Comparison of ENCODE assay signal across 14 cellular contexts in genomic region chr11:120928506-120929062, GRCh38.
"Had no signal": no experiment of that assay in that cellular context is flagged by ENCODE, and none has a peak within 500 bp of the region (broad histone marks: within the 10 kb centered on the region; RNA-seq: fewer than 3 reads in every experiment).

No MANE protein-coding gene starts in this region.

- H3K27ac ChIP-seq: left lung, testis had no signal

- H3K4me1 ChIP-seq: left lung, testis had no signal

- H3K36me3 ChIP-seq: left lung had no signal

- FAIRE-seq: TTC549 had no signal

- H3K9me3 ChIP-seq: left lung, testis had no signal

- H3K27ac Mint-ChIP-seq: activated naive CD4-positive, alpha-beta T cell treated with anti-CD3 and anti-CD28 coated beads for 36 hours; activated T-helper 17 cell treated with anti-CD3 and anti-CD28 coated beads, Interleukin-2, amount 50 U/mL, for 72 hours; stimulated activated naive CD8-positive, alpha-beta T cell treated with anti-CD3 and anti-CD28 coated beads, Interleukin-15, Interleukin-2, amounts not matched to agents 100 ng/mL and 50 ng/mL, for 24 hours had no signal

- H3K4me3 ChIP-seq: left lung, testis had no signal

- H3K4me3 Mint-ChIP-seq: activated naive CD4-positive, alpha-beta T cell treated with anti-CD3 and anti-CD28 coated beads for 36 hours; activated T-helper 17 cell treated with anti-CD3 and anti-CD28 coated beads, Interleukin-2, amount 50 U/mL, for 72 hours; central memory CD8-positive, alpha-beta T cell; nephron; stimulated activated naive CD8-positive, alpha-beta T cell treated with anti-CD3 and anti-CD28 coated beads, Interleukin-15, Interleukin-2, amounts not matched to agents 100 ng/mL and 50 ng/mL, for 24 hours had no signal

- H3K4me1 Mint-ChIP-seq: activated T-helper 17 cell treated with anti-CD3 and anti-CD28 coated beads, Interleukin-2, amount 50 U/mL, for 72 hours had no signal

- H3K27me3 ChIP-seq: testis had no signal

- ATAC-seq: activated T-helper 17 cell treated with anti-CD3 and anti-CD28 coated beads, Interleukin-2, amount 50 U/mL, for 72 hours had no signal

- DNase-seq: activated CD4-positive, alpha-beta T cell treated with anti-CD3 and anti-CD28 coated beads, Interleukin-2, amount 50 U/mL, for 1 hour; activated naive CD4-positive, alpha-beta T cell treated with anti-CD3 and anti-CD28 coated beads for 36 hours; activated T-cell treated with anti-CD3 and anti-CD28 coated beads for 4 hours; dermis blood vessel endothelial cell; left lung; stimulated activated CD4-positive, alpha-beta T cell treated with anti-CD3 and anti-CD28 coated beads, Interleukin-4, amount 100 ng/mL, for 1 hour; stimulated activated CD8-positive, alpha-beta memory T cell treated with anti-CD3 and anti-CD28 coated beads, Interleukin-4, amount 100 ng/mL, for 48 hours; T-helper 2 cell; testis had no signal

- H3K9me3 Mint-ChIP-seq: activated naive CD4-positive, alpha-beta T cell treated with anti-CD3 and anti-CD28 coated beads for 36 hours; activated T-helper 17 cell treated with anti-CD3 and anti-CD28 coated beads, Interleukin-2, amount 50 U/mL, for 72 hours; central memory CD8-positive, alpha-beta T cell; nephron; stimulated activated naive CD8-positive, alpha-beta T cell treated with anti-CD3 and anti-CD28 coated beads, Interleukin-15, Interleukin-2, amounts not matched to agents 100 ng/mL and 50 ng/mL, for 24 hours had no signal

- H3K27me3 Mint-ChIP-seq: stimulated activated naive CD8-positive, alpha-beta T cell treated with anti-CD3 and anti-CD28 coated beads, Interleukin-15, Interleukin-2, amounts not matched to agents 100 ng/mL and 50 ng/mL, for 24 hours had no signal
